In genomic region chr19:53517114-53517741, GRCh38 we compare ENCODE assay signal across 1 cellular context.
A peak's percentile ranks its signal among the peaks of the same experiment; 100 is the strongest.
TF ChIP-seq lines count a peak whose summit lies in the region.

No MANE protein-coding gene starts in this region.

TF ChIP-seq in K562, 482 proteins besides CTCF, POLR2A, EP300 and RAD21 (continued from another document):
- TF ChIP-seq RREB1 (CRISPR knock-in tag; IDR thresholded peaks at IDR 0.05) (peak; percentile 87), ZKSCAN8 (CRISPR knock-in tag; IDR thresholded peaks at IDR 0.05) (peak; percentile 88; the same call in 1 of the 2 replicates), IFI16 (CRISPR knock-in tag; IDR thresholded peaks at IDR 0.05) (peak; percentile 93), ZNF592 (IDR thresholded peaks at IDR 0.05) (peak; percentile 99), BCL6 (CRISPR knock-in tag; IDR thresholded peaks at IDR 0.05) (peak; percentile 97), GTF2A2 (tag; IDR thresholded peaks at IDR 0.05) (peak; percentile 97), PTTG1 (tag; IDR thresholded peaks at IDR 0.05; ENCODE audit: low read depth) (peak; percentile 94), FOXP4 (CRISPR knock-in tag; IDR thresholded peaks at IDR 0.05; ENCODE audit: borderline replicate concordance) (no peak), NFXL1 (CRISPR knock-in tag; IDR thresholded peaks at IDR 0.05) (peak; percentile 93), DMBX1 (CRISPR knock-in tag; IDR thresholded peaks at IDR 0.05; ENCODE audit: borderline replicate concordance) (peak; percentile 98), FOXM1 (IDR thresholded peaks at IDR 0.05; ENCODE audit: low read depth) (peak; percentile 65; the same call in 1 of the 2 replicates), FOXM1 (CRISPR knock-in tag; IDR thresholded peaks at IDR 0.05; ENCODE audit: low read depth) (no peak), ZNF232 (CRISPR knock-in tag; IDR thresholded peaks at IDR 0.05) (no peak), TCF3 (CRISPR knock-in tag; IDR thresholded peaks at IDR 0.05) (peak; percentile 76), ZNF644 (tag; IDR thresholded peaks at IDR 0.05; ENCODE audit: low read depth) (peak; percentile 95), EHMT2 (IDR thresholded peaks at IDR 0.05) (no peak), NCOA2 (IDR thresholded peaks at IDR 0.05; ENCODE audit: partially characterized antibody in 2 of 2) (no peak), KLF1 (tag; IDR thresholded peaks at IDR 0.05) (no peak), NR4A1 (CRISPR knock-in tag; IDR thresholded peaks at IDR 0.05) (no peak), NR4A1 (tag; IDR thresholded peaks at IDR 0.05) (peak; percentile 87), CBFA2T2 (conservative IDR thresholded peaks at IDR 0.05) (peak; percentile 88), ELF4 (CRISPR knock-in tag; IDR thresholded peaks at IDR 0.05) (peak; percentile 94), FOXA3 (CRISPR knock-in tag; conservative IDR thresholded peaks at IDR 0.05 in 1 of 2, IDR thresholded peaks at IDR 0.05 in 1 of 2) (peak in 1 of 2 experiments; percentile 77; a peak in 2 of 4 replicates), ELK3 (CRISPR knock-in tag; IDR thresholded peaks at IDR 0.05) (peak; percentile 89), KAT2B (IDR thresholded peaks at IDR 0.05; ENCODE audit: low read depth, low read length) (no peak), ELF2 (CRISPR knock-in tag; IDR thresholded peaks at IDR 0.05) (no peak), CREB5 (CRISPR knock-in tag; IDR thresholded peaks at IDR 0.05) (peak; percentile 86), NR2C2 (CRISPR knock-in tag; IDR thresholded peaks at IDR 0.05) (no peak), NR2C2 (tag; IDR thresholded peaks at IDR 0.05) (peak; percentile 23; the same call in 1 of the 2 replicates), KDM1A (IDR thresholded peaks at IDR 0.05) (peak; percentile 59 to 69), NFE2L1 (tag; IDR thresholded peaks at IDR 0.05; ENCODE audit: borderline replicate concordance, low read depth) (0 out of 2 replicates have a peak, but pooled peaks have one; percentile 21), PML (IDR thresholded peaks at IDR 0.05; ENCODE audit: low read length) (peak; percentile 90), L3MBTL2 (IDR thresholded peaks at IDR 0.05) (no peak), PCBP1 (IDR thresholded peaks at IDR 0.05; ENCODE audit: low read depth, low read length, poor library complexity, severe bottlenecking) (no peak), ZNF780A (CRISPR knock-in tag; IDR thresholded peaks at IDR 0.05) (no peak), ZBTB26 (CRISPR knock-in tag; IDR thresholded peaks at IDR 0.05) (peak; percentile 82; the same call in 1 of the 2 replicates), DEAF1 (CRISPR knock-in tag; IDR thresholded peaks at IDR 0.05) (no peak), ZFP1 (CRISPR knock-in tag; IDR thresholded peaks at IDR 0.05) (peak; percentile 90), TEAD2 (tag; IDR thresholded peaks at IDR 0.05) (peak; percentile 88), KLF16 (IDR thresholded peaks at IDR 0.05) (peak; percentile 77), RBM15 (IDR thresholded peaks at IDR 0.05; ENCODE audit: insufficient read depth, low read length) (no peak), CBFA2T3 (IDR thresholded peaks at IDR 0.05) (peak; percentile 90), ZNF561 (CRISPR knock-in tag; conservative IDR thresholded peaks at IDR 0.05) (peak; percentile 86)
